Comparison of ENCODE assay signal across 1 cellular context in genomic region chr6:36028088-36028886, GRCh38.
A peak's percentile ranks its signal among the peaks of the same experiment; 100 is the strongest.
TF ChIP-seq lines count a peak whose summit lies in the region.

No MANE protein-coding gene starts in this region.

TF ChIP-seq in HepG2, 621 proteins besides CTCF, POLR2A, EP300 and RAD21 (continued from another document and continues in another):
- TF ChIP-seq, protein P1, sequence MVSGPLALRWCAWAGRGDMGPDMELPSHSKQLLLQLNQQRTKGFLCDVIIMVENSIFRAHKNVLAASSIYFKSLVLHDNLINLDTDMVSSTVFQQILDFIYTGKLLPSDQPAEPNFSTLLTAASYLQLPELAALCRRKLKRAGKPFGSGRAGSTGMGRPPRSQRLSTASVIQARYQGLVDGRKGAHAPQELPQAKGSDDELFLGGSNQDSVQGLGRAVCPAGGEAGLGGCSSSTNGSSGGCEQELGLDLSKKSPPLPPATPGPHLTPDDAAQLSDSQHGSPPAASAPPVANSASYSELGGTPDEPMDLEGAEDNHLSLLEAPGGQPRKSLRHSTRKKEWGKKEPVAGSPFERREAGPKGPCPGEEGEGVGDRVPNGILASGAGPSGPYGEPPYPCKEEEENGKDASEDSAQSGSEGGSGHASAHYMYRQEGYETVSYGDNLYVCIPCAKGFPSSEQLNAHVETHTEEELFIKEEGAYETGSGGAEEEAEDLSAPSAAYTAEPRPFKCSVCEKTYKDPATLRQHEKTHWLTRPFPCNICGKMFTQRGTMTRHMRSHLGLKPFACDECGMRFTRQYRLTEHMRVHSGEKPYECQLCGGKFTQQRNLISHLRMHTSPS (CRISPR knock-in tag; IDR thresholded peaks at IDR 0.05; ENCODE audit: low read depth): peak; percentile 71
- TF ChIP-seq HDAC1 (CRISPR knock-in tag; IDR thresholded peaks at IDR 0.05): 0 out of 2 replicates have a peak, but pooled peaks have one; percentile 1
- TF ChIP-seq, protein P2, sequence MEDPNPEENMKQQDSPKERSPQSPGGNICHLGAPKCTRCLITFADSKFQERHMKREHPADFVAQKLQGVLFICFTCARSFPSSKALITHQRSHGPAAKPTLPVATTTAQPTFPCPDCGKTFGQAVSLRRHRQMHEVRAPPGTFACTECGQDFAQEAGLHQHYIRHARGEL (CRISPR knock-in tag; IDR thresholded peaks at IDR 0.05): peak; percentile 37; the same call in 1 of the 2 replicates
- TF ChIP-seq ZNF737 (CRISPR knock-in tag; IDR thresholded peaks at IDR 0.05; ENCODE audit: borderline replicate concordance): peak; percentile 22; the same call in 1 of the 2 replicates
- TF ChIP-seq IRX3 (CRISPR knock-in tag; IDR thresholded peaks at IDR 0.05; ENCODE audit: borderline replicate concordance, low read depth): no peak; the same call in 1 of the 2 replicates
- TF ChIP-seq NRL (CRISPR knock-in tag; IDR thresholded peaks at IDR 0.05; ENCODE audit: borderline replicate concordance): peak; percentile 73; the same call in 1 of the 2 replicates
- no peak for TF ChIP-seq ZC3H13 (CRISPR knock-in tag; IDR thresholded peaks at IDR 0.05)
- no peak for TF ChIP-seq ZNF121 (CRISPR knock-in tag; IDR thresholded peaks at IDR 0.05)
- TF ChIP-seq FLYWCH1 (CRISPR knock-in tag; IDR thresholded peaks at IDR 0.05): 0 out of 2 replicates have a peak, but pooled peaks have one; percentile 76
- peak; percentile 61 for TF ChIP-seq POGK (CRISPR knock-in tag; conservative IDR thresholded peaks at IDR 0.05)
- no peak for TF ChIP-seq PITX1 (CRISPR knock-in tag; IDR thresholded peaks at IDR 0.05)
- peak; percentile 86 for TF ChIP-seq NFE2L1 (CRISPR knock-in tag; IDR thresholded peaks at IDR 0.05; ENCODE audit: borderline replicate concordance)
- peak; percentile 43; the same call in 1 of the 2 replicates for TF ChIP-seq ZNF547 (CRISPR knock-in tag; IDR thresholded peaks at IDR 0.05)
- 0 out of 2 replicates have a peak, but pooled peaks have one; percentile 74 for TF ChIP-seq ZNF30 (CRISPR knock-in tag; IDR thresholded peaks at IDR 0.05)
- no peak for TF ChIP-seq TP53 (CRISPR knock-in tag; conservative IDR thresholded peaks at IDR 0.05)
- TF ChIP-seq ZNF749 (CRISPR knock-in tag; IDR thresholded peaks at IDR 0.05; ENCODE audit: borderline replicate concordance): no peak
- TF ChIP-seq ATAD3A (CRISPR knock-in tag; IDR thresholded peaks at IDR 0.05): no peak
- TF ChIP-seq KAT7 (CRISPR knock-in tag; IDR thresholded peaks at IDR 0.05; ENCODE audit: borderline replicate concordance): peak; percentile 50; the same call in 1 of the 2 replicates
- TF ChIP-seq ASH2L (IDR thresholded peaks at IDR 0.05; ENCODE audit: insufficient read length, low read depth, low read length): peak; percentile 77
- no peak for TF ChIP-seq TOE1 (CRISPR knock-in tag; IDR thresholded peaks at IDR 0.05)
- no peak for TF ChIP-seq RBM39 (IDR thresholded peaks at IDR 0.05; ENCODE audit: low read depth, low read length, poor library complexity, severe bottlenecking)
- 0 out of 2 replicates have a peak, but pooled peaks have one; percentile 12 for TF ChIP-seq NR3C1 (CRISPR knock-in tag; IDR thresholded peaks at IDR 0.05)
- TF ChIP-seq ZNF776 (CRISPR knock-in tag; IDR thresholded peaks at IDR 0.05): no peak; the same call in 1 of the 2 replicates
- peak; percentile 80; the same call in 1 of the 2 replicates for TF ChIP-seq ZNF274 (CRISPR knock-in tag; IDR thresholded peaks at IDR 0.05)
- peak; percentile 51; the same call in 1 of the 2 replicates for TF ChIP-seq PHF8 (CRISPR knock-in tag; IDR thresholded peaks at IDR 0.05)
- no peak for TF ChIP-seq NBN (conservative IDR thresholded peaks at IDR 0.05)
- no peak for TF ChIP-seq DR1 (CRISPR knock-in tag; IDR thresholded peaks at IDR 0.05)
- TF ChIP-seq ZBTB7A (CRISPR knock-in tag; IDR thresholded peaks at IDR 0.05): no peak
- no peak for TF ChIP-seq ZNF263 (CRISPR knock-in tag; IDR thresholded peaks at IDR 0.05)
- TF ChIP-seq RFXAP (CRISPR knock-in tag; IDR thresholded peaks at IDR 0.05; ENCODE audit: borderline replicate concordance): no peak
- peak; percentile 73 for TF ChIP-seq AGO2 (optimal IDR thresholded peaks at IDR 0.05; ENCODE audit: low read depth, low read length)
- TF ChIP-seq, protein P3, sequence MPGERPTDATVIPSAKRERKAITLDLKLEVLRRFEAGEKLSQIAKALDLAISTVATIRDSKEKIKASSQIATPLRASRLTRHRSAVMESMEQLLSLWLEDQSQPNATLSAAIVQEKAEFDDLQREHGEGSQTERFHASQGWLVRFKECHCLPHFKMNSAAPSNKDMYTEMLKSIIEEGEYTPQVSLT (CRISPR knock-in tag; IDR thresholded peaks at IDR 0.05; ENCODE audit: borderline replicate concordance, low read depth): no peak
- TF ChIP-seq NFKBIZ (CRISPR knock-in tag; IDR thresholded peaks at IDR 0.05): no peak
- peak; percentile 34; the same call in 1 of the 2 replicates for TF ChIP-seq ZNF552 (CRISPR knock-in tag; IDR thresholded peaks at IDR 0.05; ENCODE audit: borderline replicate concordance)
- TF ChIP-seq AGO1 (IDR thresholded peaks at IDR 0.05; ENCODE audit: low read depth, low read length, poor library complexity, severe bottlenecking): no peak
- TF ChIP-seq, protein P4, sequence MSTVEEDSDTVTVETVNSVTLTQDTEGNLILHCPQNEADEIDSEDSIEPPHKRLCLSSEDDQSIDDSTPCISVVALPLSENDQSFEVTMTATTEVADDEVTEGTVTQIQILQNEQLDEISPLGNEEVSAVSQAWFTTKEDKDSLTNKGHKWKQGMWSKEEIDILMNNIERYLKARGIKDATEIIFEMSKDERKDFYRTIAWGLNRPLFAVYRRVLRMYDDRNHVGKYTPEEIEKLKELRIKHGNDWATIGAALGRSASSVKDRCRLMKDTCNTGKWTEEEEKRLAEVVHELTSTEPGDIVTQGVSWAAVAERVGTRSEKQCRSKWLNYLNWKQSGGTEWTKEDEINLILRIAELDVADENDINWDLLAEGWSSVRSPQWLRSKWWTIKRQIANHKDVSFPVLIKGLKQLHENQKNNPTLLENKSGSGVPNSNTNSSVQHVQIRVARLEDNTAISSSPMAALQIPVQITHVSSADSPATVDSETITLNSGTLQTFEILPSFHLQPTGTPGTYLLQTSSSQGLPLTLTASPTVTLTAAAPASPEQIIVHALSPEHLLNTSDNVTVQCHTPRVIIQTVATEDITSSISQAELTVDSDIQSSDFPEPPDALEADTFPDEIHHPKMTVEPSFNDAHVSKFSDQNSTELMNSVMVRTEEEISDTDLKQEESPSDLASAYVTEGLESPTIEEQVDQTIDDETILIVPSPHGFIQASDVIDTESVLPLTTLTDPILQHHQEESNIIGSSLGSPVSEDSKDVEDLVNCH (CRISPR knock-in tag; IDR thresholded peaks at IDR 0.05): no peak
- no peak for TF ChIP-seq ZNF260 (CRISPR knock-in tag; IDR thresholded peaks at IDR 0.05; ENCODE audit: borderline replicate concordance, low read depth)
- TF ChIP-seq, protein P5, sequence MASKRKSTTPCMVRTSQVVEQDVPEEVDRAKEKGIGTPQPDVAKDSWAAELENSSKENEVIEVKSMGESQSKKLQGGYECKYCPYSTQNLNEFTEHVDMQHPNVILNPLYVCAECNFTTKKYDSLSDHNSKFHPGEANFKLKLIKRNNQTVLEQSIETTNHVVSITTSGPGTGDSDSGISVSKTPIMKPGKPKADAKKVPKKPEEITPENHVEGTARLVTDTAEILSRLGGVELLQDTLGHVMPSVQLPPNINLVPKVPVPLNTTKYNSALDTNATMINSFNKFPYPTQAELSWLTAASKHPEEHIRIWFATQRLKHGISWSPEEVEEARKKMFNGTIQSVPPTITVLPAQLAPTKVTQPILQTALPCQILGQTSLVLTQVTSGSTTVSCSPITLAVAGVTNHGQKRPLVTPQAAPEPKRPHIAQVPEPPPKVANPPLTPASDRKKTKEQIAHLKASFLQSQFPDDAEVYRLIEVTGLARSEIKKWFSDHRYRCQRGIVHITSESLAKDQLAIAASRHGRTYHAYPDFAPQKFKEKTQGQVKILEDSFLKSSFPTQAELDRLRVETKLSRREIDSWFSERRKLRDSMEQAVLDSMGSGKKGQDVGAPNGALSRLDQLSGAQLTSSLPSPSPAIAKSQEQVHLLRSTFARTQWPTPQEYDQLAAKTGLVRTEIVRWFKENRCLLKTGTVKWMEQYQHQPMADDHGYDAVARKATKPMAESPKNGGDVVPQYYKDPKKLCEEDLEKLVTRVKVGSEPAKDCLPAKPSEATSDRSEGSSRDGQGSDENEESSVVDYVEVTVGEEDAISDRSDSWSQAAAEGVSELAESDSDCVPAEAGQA (IDR thresholded peaks at IDR 0.05; ENCODE audit: low read depth): no peak
- TF ChIP-seq, protein P5 (CRISPR knock-in tag; IDR thresholded peaks at IDR 0.05; ENCODE audit: borderline replicate concordance): no peak
- no peak for TF ChIP-seq ARNT (IDR thresholded peaks at IDR 0.05)
- TF ChIP-seq SNAPC5 (CRISPR knock-in tag; IDR thresholded peaks at IDR 0.05; ENCODE audit: borderline replicate concordance): no peak
- TF ChIP-seq ZBTB49 (CRISPR knock-in tag; IDR thresholded peaks at IDR 0.05; ENCODE audit: borderline replicate concordance): no peak
- no peak; a peak in 1 of 4 replicates for TF ChIP-seq KLF16 (CRISPR knock-in tag; IDR thresholded peaks at IDR 0.05)
- TF ChIP-seq GRHL1 (CRISPR knock-in tag; conservative IDR thresholded peaks at IDR 0.05): no peak
- no peak for TF ChIP-seq RORA (CRISPR knock-in tag; IDR thresholded peaks at IDR 0.05)
- peak; percentile 58; the same call in 1 of the 2 replicates for TF ChIP-seq ZNF546 (CRISPR knock-in tag; conservative IDR thresholded peaks at IDR 0.05)
- no peak for TF ChIP-seq MEIS2 (CRISPR knock-in tag; IDR thresholded peaks at IDR 0.05)
- no peak for TF ChIP-seq ZNF136 (CRISPR knock-in tag; IDR thresholded peaks at IDR 0.05; ENCODE audit: low read depth)
- TF ChIP-seq ZFP36L1 (CRISPR knock-in tag; IDR thresholded peaks at IDR 0.05): no peak
- no peak for TF ChIP-seq DDIT3 (CRISPR knock-in tag; IDR thresholded peaks at IDR 0.05)
- no peak for TF ChIP-seq ZNF530 (CRISPR knock-in tag; IDR thresholded peaks at IDR 0.05; ENCODE audit: low read depth)
- TF ChIP-seq ZNF773 (CRISPR knock-in tag; IDR thresholded peaks at IDR 0.05; ENCODE audit: borderline replicate concordance): no peak
- 0 out of 2 replicates have a peak, but pooled peaks have one; percentile 36 for TF ChIP-seq KLF13 (CRISPR knock-in tag; IDR thresholded peaks at IDR 0.05)
- TF ChIP-seq ZNF558 (CRISPR knock-in tag; IDR thresholded peaks at IDR 0.05; ENCODE audit: borderline replicate concordance): peak; percentile 24; the same call in 1 of the 2 replicates
